9 cellular contexts compared by ENCODE assay signal in the genomic region with DNA sequence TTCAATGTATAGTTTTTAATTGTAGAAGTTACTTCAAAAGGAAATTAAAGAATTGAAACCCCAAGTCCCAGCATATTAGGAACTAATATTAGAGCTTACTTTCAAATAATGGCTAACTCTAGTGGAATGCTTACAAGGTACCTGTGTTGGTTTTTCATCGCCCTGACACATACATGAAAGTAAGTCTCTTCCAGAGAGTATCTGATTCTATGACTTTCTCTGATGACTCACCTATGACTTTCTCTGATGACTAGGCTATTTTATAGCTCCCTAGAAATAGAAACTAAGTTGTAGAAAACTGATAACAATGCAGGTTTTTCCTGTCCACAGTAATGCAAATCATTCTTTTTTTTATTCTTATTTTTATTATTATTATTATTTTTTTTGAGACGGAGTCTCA. TPM values are rescaled to one million over a fixed set of nuclear protein-coding genes. Genes with fewer than 3 reads are reported as not detected.
DNase-seq lines count a peak whose midpoint lies in the region; ATAC-seq and TF ChIP-seq lines count a peak whose summit lies in the region.
"Had no signal": no experiment of that assay in that cellular context is flagged by ENCODE, and none has a peak within 500 bp of the region (broad histone marks: within the 10 kb centered on the region; RNA-seq: fewer than 3 reads in every experiment).

No MANE protein-coding gene starts in this region.

- ATAC-seq in GM18858 (IDR thresholded peaks at IDR 0.05; ENCODE audit: unreplicated experiment) (peak; percentile 66), HG02870 (IDR thresholded peaks at IDR 0.05; ENCODE audit: unreplicated experiment) (peak; percentile 71), upper lobe of right lung (no peak)

- peak; percentile 95 for DNase-seq in RKO (ENCODE audit: low spot score)
- peak; percentile 25 to 65 for DNase-seq in lung microvascular endothelial cell (ENCODE audit: low read depth in 2 of 2)
- DNase-seq in upper lobe of right lung = no peak
- DNase-seq in activated effector memory CD4-positive, alpha-beta T cell treated with Interleukin-2 at 50 U/mL for 16 hours = no peak
- no peak for DNase-seq in head of caudate nucleus
- no peak for DNase-seq in NAMALWA (ENCODE audit: low spot score)

- H3K4me3 ChIP-seq in upper lobe of right lung = no peak overlapping the region
- H3K4me3 ChIP-seq: SK-N-MC had no signal

- H3K27me3 ChIP-seq in upper lobe of right lung = no peaks in the 10 kb centered on the region

- intact Hi-C loops in upper lobe of right lung (cut with DNase I) (no loop called here), head of caudate nucleus (cut with DNase I) (no loop called here)

- no peak for TF ChIP-seq CTCF in upper lobe of right lung (IDR thresholded peaks at IDR 0.05)

- H3K9me3 ChIP-seq in upper lobe of right lung = no peaks in the 10 kb centered on the region

- peaks cover 16% of the 10 kb centered on the region for H3K4me1 ChIP-seq in upper lobe of right lung

- no peaks in the 10 kb centered on the region for H3K36me3 ChIP-seq in upper lobe of right lung

- H3K27ac ChIP-seq in upper lobe of right lung = no peak overlapping the region
- H3K27ac ChIP-seq: SK-N-MC had no signal

RNA-seq across cellular contexts. Expression of a gene that starts 33.6 kb away (rescaled TPM):
- total RNA-seq in lung microvascular endothelial cell = 0.20 and 10.0 TPM in 2 replicates
- total RNA-seq in upper lobe of right lung = 16.0 TPM

Comparison
In these comparisons a context has a peak if more than half of its experiments do, and no peak if none do; other contexts are left out.
1. DNase-seq: peak in RKO (single experiment) and lung microvascular endothelial cell (2 of 2); none in upper lobe of right lung (single experiment), activated effector memory CD4-positive, alpha-beta T cell treated with Interleukin-2 at 50 U/mL for 16 hours (single experiment), head of caudate nucleus (0 of 42) and NAMALWA (single experiment).